In genomic region chr12:32390572-32391219, GRCh38 we compare ENCODE assay signal across 8 cellular contexts. TPM values are rescaled to one million over a fixed set of nuclear protein-coding genes. Genes with fewer than 3 reads are reported as not detected.
DNase-seq lines count a peak whose midpoint lies in the region; ATAC-seq and TF ChIP-seq lines count a peak whose summit lies in the region.

No MANE protein-coding gene starts in this region.

- CTCF ChIA-PET in activated CD4-positive, alpha-beta memory T cell treated with anti-CD3 and anti-CD28 coated beads for 36 hours (lab: Charles Lee), result no interaction called here

- H3K9me3 Mint-ChIP-seq in activated CD4-positive, alpha-beta memory T cell treated with anti-CD3 and anti-CD28 coated beads for 36 hours, result no peaks in the 10 kb centered on the region
- no peaks in the 10 kb centered on the region for H3K9me3 Mint-ChIP-seq in stimulated activated memory B cell treated with anti-CD40 and anti-IgM and Interleukin-4, amounts not matched to agents 10 μg/mL and 1 μg/mL and 100 μg/mL, for 72 hours

- 34 to 37% methylated on average over 47 of the region's 47 CpGs for WGBS in heart right ventricle, 2 donors

- peaks cover 0 to 5% (median 0%) of the 10 kb centered on the region in 7 donors for H3K27me3 ChIP-seq in heart right ventricle

- H3K4me1 Mint-ChIP-seq in activated CD4-positive, alpha-beta memory T cell treated with anti-CD3 and anti-CD28 coated beads for 36 hours (ENCODE audit: low read depth), result peaks cover 3% of the 10 kb centered on the region
- H3K4me1 Mint-ChIP-seq in stimulated activated memory B cell treated with anti-CD40 and anti-IgM and Interleukin-4, amounts not matched to agents 10 μg/mL and 1 μg/mL and 100 μg/mL, for 72 hours, result peaks cover 6% of the 10 kb centered on the region

- peak in 7 of 8 donors; percentile 42 to 86 (median 64) for ATAC-seq in heart right ventricle
- peak; percentile 47 for ATAC-seq in stimulated activated memory B cell treated with anti-CD40 and anti-IgM and Interleukin-4, amounts not matched to agents 10 μg/mL and 1 μg/mL and 100 μg/mL, for 72 hours
- no peak for ATAC-seq in HG02852 (IDR thresholded peaks at IDR 0.05; ENCODE audit: unreplicated experiment)
- no peak for ATAC-seq in GM21360 (IDR thresholded peaks at IDR 0.05; ENCODE audit: unreplicated experiment)

- no peak for TF ChIP-seq CTCF in heart right ventricle (IDR thresholded peaks at IDR 0.05)

- peaks cover 0 to 9% (median 0%) of the 10 kb centered on the region in 11 donors for H3K9me3 ChIP-seq in heart right ventricle

- H3K4me3 Mint-ChIP-seq in activated CD4-positive, alpha-beta memory T cell treated with anti-CD3 and anti-CD28 coated beads for 36 hours, result peak overlapping the region; percentile 61
- peak overlapping the region; percentile 62 for H3K4me3 Mint-ChIP-seq in stimulated activated memory B cell treated with anti-CD40 and anti-IgM and Interleukin-4, amounts not matched to agents 10 μg/mL and 1 μg/mL and 100 μg/mL, for 72 hours

- no peaks in the 10 kb centered on the region for H3K36me3 ChIP-seq in heart right ventricle

- DNase-seq in activated effector memory CD4-positive, alpha-beta T cell treated with anti-CD3 and anti-CD28 coated beads, Interleukin-2, amount 50 U/mL, for 16 hours, result peak; percentile 62
- DNase-seq in activated effector memory CD4-positive, alpha-beta T cell treated with Interleukin-2 at 50 U/mL for 16 hours, result no peak
- DNase-seq in activated CD4-positive, alpha-beta memory T cell treated with anti-CD3 and anti-CD28 coated beads for 36 hours, result peak; percentile 48
- DNase-seq in heart right ventricle, result peak; percentile 7 to 24
- no peak for DNase-seq in posterior vena cava (ENCODE audit: low spot score)

- H3K36me3 Mint-ChIP-seq in activated CD4-positive, alpha-beta memory T cell treated with anti-CD3 and anti-CD28 coated beads for 36 hours, result no peaks in the 10 kb centered on the region
- no peaks in the 10 kb centered on the region for H3K36me3 Mint-ChIP-seq in stimulated activated memory B cell treated with anti-CD40 and anti-IgM and Interleukin-4, amounts not matched to agents 10 μg/mL and 1 μg/mL and 100 μg/mL, for 72 hours

- H3K4me1 ChIP-seq in heart right ventricle, result peaks cover 0 to 6% (median 3%) of the 10 kb centered on the region in 9 donors

- H3K27ac Mint-ChIP-seq in activated CD4-positive, alpha-beta memory T cell treated with anti-CD3 and anti-CD28 coated beads for 36 hours, result no peak overlapping the region
- H3K27ac Mint-ChIP-seq in stimulated activated memory B cell treated with anti-CD40 and anti-IgM and Interleukin-4, amounts not matched to agents 10 μg/mL and 1 μg/mL and 100 μg/mL, for 72 hours, result no peak overlapping the region

- intact Hi-C loops in activated CD4-positive, alpha-beta memory T cell treated with anti-CD3 and anti-CD28 coated beads for 36 hours (cut with micrococcal nuclease), result no loop called here
- intact Hi-C loops in heart right ventricle (cut with DNase I) (no loop called here), posterior vena cava (cut with DNase I) (no loop called here)

- peaks cover 10% of the 10 kb centered on the region for H3K27me3 Mint-ChIP-seq in activated CD4-positive, alpha-beta memory T cell treated with anti-CD3 and anti-CD28 coated beads for 36 hours
- peaks cover 31% of the 10 kb centered on the region for H3K27me3 Mint-ChIP-seq in stimulated activated memory B cell treated with anti-CD40 and anti-IgM and Interleukin-4, amounts not matched to agents 10 μg/mL and 1 μg/mL and 100 μg/mL, for 72 hours

- H3K27ac ChIP-seq in heart right ventricle, result peak overlapping the region in 2 of 10 donors; percentile 1 to 13

- POLR2A ChIA-PET in activated CD4-positive, alpha-beta memory T cell treated with anti-CD3 and anti-CD28 coated beads for 36 hours (lab: Charles Lee), result no interaction called here

- peak overlapping the region in 9 of 10 donors; percentile 31 to 57 (median 52) for H3K4me3 ChIP-seq in heart right ventricle

RNA-seq across cellular contexts. Expression of gene FGD4, which starts 8.7 kb away (rescaled TPM):
- total RNA-seq in activated CD4-positive, alpha-beta memory T cell treated with anti-CD3 and anti-CD28 coated beads for 36 hours, result under 1 TPM; 0.19 to 0.22 TPM
- 10 to 100 TPM; 14.4 to 36.9 (median 26.5) TPM for total RNA-seq in heart right ventricle
- 1 to 10 TPM; 2.6 to 7.7 TPM for polyA plus RNA-seq in heart right ventricle
- 10 to 100 TPM; 24.5 to 26.7 TPM for total RNA-seq in posterior vena cava

Comparison
In these comparisons a context has a peak if more than half of its experiments do, and no peak if none do; other contexts are left out.
1. DNase-seq: peak in activated effector memory CD4-positive, alpha-beta T cell treated with anti-CD3 and anti-CD28 coated beads, Interleukin-2, amount 50 U/mL, for 16 hours (single experiment), activated CD4-positive, alpha-beta memory T cell treated with anti-CD3 and anti-CD28 coated beads for 36 hours (single experiment) and heart right ventricle (2 of 2); none in activated effector memory CD4-positive, alpha-beta T cell treated with Interleukin-2 at 50 U/mL for 16 hours (single experiment) and posterior vena cava (single experiment).
2. ATAC-seq: peak in heart right ventricle (7 of 8) and stimulated activated memory B cell treated with anti-CD40 and anti-IgM and Interleukin-4, amounts not matched to agents 10 μg/mL and 1 μg/mL and 100 μg/mL, for 72 hours (single experiment); none in HG02852 (single experiment) and GM21360 (single experiment).
3. RNA of gene FGD4, which starts 8.7 kb away (total RNA-seq): 24.5 to 26.7 TPM in posterior vena cava and 14.4 to 36.9 TPM in heart right ventricle; 0.19 to 0.22 TPM in activated CD4-positive, alpha-beta memory T cell treated with anti-CD3 and anti-CD28 coated beads for 36 hours; every median in the first group is over 10 times any median in the second.